Comparison of ENCODE assay signal across 12 cellular contexts in genomic region chr7:108613949-108614381, GRCh38.
"Had no signal": no experiment of that assay in that cellular context is flagged by ENCODE, and none has a peak within 500 bp of the region (broad histone marks: within the 10 kb centered on the region; RNA-seq: fewer than 3 reads in every experiment).

No MANE protein-coding gene starts in this region.

- DNase-seq: activated naive CD4-positive, alpha-beta T cell treated with Interleukin-2 at 50 U/mL for 16 hours; activated T-cell treated with anti-CD3 and anti-CD28 coated beads for 4 hours; cerebellar nuclear complex; effector memory CD4-positive, alpha-beta T cell; foreskin fibroblast; glutamatergic neuron; stimulated activated CD4-positive, alpha-beta T cell treated with anti-CD3 and anti-CD28 coated beads, Interleukin-2, amount 100 ng/mL, for 48 hours; stimulated activated naive B cell treated with anti-CD40 and anti-IgM and Interleukin-4, amounts not matched to agents 10 μg/mL and 1 μg/mL and 100 μg/mL, for 72 hours; tibial artery had no signal

- H3K27me3 ChIP-seq: tibial artery, vagina had no signal

- H3K4me1 ChIP-seq: tibial artery, vagina had no signal

- ATAC-seq: activated CD4-positive, CD25-positive, alpha-beta regulatory T cell treated with anti-CD3 and anti-CD28 coated beads, Interleukin-2, amount 50 U/mL, for 24 hours; natural killer cell treated with Interleukin-12 subunit alpha and Interleukin-12 subunit beta and Interleukin-15 and Interleukin-18, amount 100 ng/mL, for 72 hours had no signal

- H3K36me3 ChIP-seq: tibial artery, vagina had no signal

- H3K27ac ChIP-seq: tibial artery, vagina had no signal

- H3K9me3 ChIP-seq: tibial artery, vagina had no signal

- H3K4me3 ChIP-seq: tibial artery, vagina had no signal
